Comparison of ENCODE assay signal across 19 cellular contexts in the genomic region with DNA sequence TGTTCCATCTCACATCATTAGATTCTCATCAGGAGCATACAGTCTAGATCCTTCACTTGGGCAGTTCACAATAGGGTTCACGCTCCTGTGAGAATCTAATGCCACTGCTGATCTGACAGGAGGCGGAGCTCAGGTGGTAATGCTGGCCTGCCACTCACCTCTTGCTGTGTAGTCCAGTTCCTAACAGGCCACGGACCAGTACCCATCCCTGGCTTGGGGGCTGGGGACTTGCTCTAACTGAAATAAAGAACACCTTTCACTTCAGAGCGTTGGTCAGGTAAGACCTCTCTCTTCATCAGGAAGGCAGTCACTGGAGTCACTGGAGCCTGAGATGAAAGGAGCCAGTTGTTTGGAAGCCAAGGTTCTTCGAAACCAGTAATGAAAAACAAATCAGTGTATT.
"Had no signal": no experiment of that assay in that cellular context is flagged by ENCODE, and none has a peak within 500 bp of the region (broad histone marks: within the 10 kb centered on the region; RNA-seq: fewer than 3 reads in every experiment).

No MANE protein-coding gene starts in this region.

- H3K9me3 Mint-ChIP-seq: natural killer cell, neural crest cell had no signal

- H3K27ac ChIP-seq: coronary artery, dorsolateral prefrontal cortex, heart left ventricle, right atrium auricular region, sigmoid colon, skin epidermis, suprapubic skin, tibial artery, upper lobe of left lung, uterus had no signal

- DNase-seq: dorsolateral prefrontal cortex; effector CD8-positive, alpha-beta T cell; hippocampal formation; left colon; natural killer cell; sigmoid colon; stimulated activated CD4-positive, alpha-beta T cell treated with anti-CD3 and anti-CD28 coated beads, Interleukin-2, amount 100 ng/mL, for 24 hours; stimulated activated CD4-positive, alpha-beta T cell treated with anti-CD3 and anti-CD28 coated beads, Interleukin-4, amount 100 ng/mL, for 4 hours; stimulated activated naive CD4-positive, alpha-beta T cell treated with Interleukin-2 at 50 U/mL for 16 hours; tibial artery; upper lobe of left lung; uterus had no signal

- H3K4me3 Mint-ChIP-seq: natural killer cell, neural crest cell had no signal

- H3K36me3 ChIP-seq: right atrium auricular region, uterus had no signal

- H3K9me3 ChIP-seq: heart left ventricle, right atrium auricular region, sigmoid colon, suprapubic skin, tibial artery, upper lobe of left lung, uterus had no signal

- ATAC-seq: esophagus mucosa, heart left ventricle, left colon, natural killer cell had no signal

- H3K4me3 ChIP-seq: coronary artery, dorsolateral prefrontal cortex, heart left ventricle, right atrium auricular region, sigmoid colon, skin epidermis, suprapubic skin, tibial artery, upper lobe of left lung, uterus had no signal

- H3K4me1 ChIP-seq: heart left ventricle, right atrium auricular region, sigmoid colon, suprapubic skin, tibial artery, upper lobe of left lung, uterus had no signal

- H3K27me3 ChIP-seq: dorsolateral prefrontal cortex, heart left ventricle, right atrium auricular region, sigmoid colon, suprapubic skin, tibial artery, upper lobe of left lung, uterus had no signal

- H3K4me1 Mint-ChIP-seq: natural killer cell, neural crest cell had no signal
